Comparison of ENCODE assay signal across 7 cellular contexts in genomic region chr22:25178348-25178747, GRCh38. TPM values are rescaled to one million over a fixed set of nuclear protein-coding genes. Genes with fewer than 3 reads are reported as not detected.
"Had no signal": no experiment of that assay in that cellular context is flagged by ENCODE, and none has a peak within 500 bp of the region (broad histone marks: within the 10 kb centered on the region; RNA-seq: fewer than 3 reads in every experiment).

No MANE protein-coding gene starts in this region.

RNA-seq across cellular contexts. Expression of gene CRYBB3, which starts 21.3 kb away (rescaled TPM):
- total RNA-seq: activated T-helper 17 cell treated with anti-CD3 and anti-CD28 coated beads, Interleukin-2, amount 50 U/mL, for 72 hours; body of pancreas; hepatocyte; mesenteric fat pad; suprapubic skin had no signal
- polyA plus RNA-seq: hepatocyte, ovary had no signal

RNA-seq across cellular contexts. Expression of gene CRYBB2, which starts 41.1 kb away (rescaled TPM):
- total RNA-seq: body of pancreas, left lobe of liver, mesenteric fat pad had no signal
- polyA plus RNA-seq: hepatocyte had no signal
